In genomic region chr1:235511470-235512240, GRCh38 we compare ENCODE assay signal across 13 cellular contexts. TPM values are rescaled to one million over a fixed set of nuclear protein-coding genes. Genes with fewer than 3 reads are reported as not detected.
A peak's percentile ranks its signal among the peaks of the same experiment; 100 is the strongest.
DNase-seq lines count a peak whose midpoint lies in the region; ATAC-seq, FAIRE-seq and TF ChIP-seq lines count a peak whose summit lies in the region.
"Had no signal": no experiment of that assay in that cellular context is flagged by ENCODE, and none has a peak within 500 bp of the region (broad histone marks: within the 10 kb centered on the region; RNA-seq: fewer than 3 reads in every experiment).

No MANE protein-coding gene starts in this region.

- no peak overlapping the region for H3K4me3 Mint-ChIP-seq in stimulated activated naive CD8-positive, alpha-beta T cell treated with anti-CD3 and anti-CD28 coated beads, Interleukin-15, amount 100 ng/mL, for 72 hours
- H3K4me3 Mint-ChIP-seq: activated CD4-positive, alpha-beta memory T cell treated with anti-CD3 and anti-CD28 coated beads, Interleukin-2, amount 10 ng/mL, durations not matched to agents 7 days and 5 days; activated naive CD8-positive, alpha-beta T cell; natural killer cell had no signal

- H3K9me3 ChIP-seq in Panc1 (ENCODE audit: control insufficient read depth, insufficient read depth, low read depth, low read length) (no peaks in the 10 kb centered on the region), kidney (ENCODE audit: control insufficient read depth in 1 of 2, low read length in 2 of 2) (no peaks in the 10 kb centered on the region)

- no peak overlapping the region for H3K27ac ChIP-seq in Panc1 (ENCODE audit: low read length)
- H3K27ac ChIP-seq in kidney (ENCODE audit: low read depth in 2 of 2, low read length in 2 of 2) = no peak overlapping the region

- CTCF ChIA-PET in Panc1 (lab: Charles Lee) = no interaction called here

- intact Hi-C loops in Panc1 (cut with micrococcal nuclease; ENCODE audit: unreplicated experiment) (loop anchor here (5.0 kb wide), 2 partner anchors 91 to 461 kb away; no protein-coding TSS in a partner anchor), kidney (cut with DNase I) (no loop called here)

- H3K4me1 ChIP-seq in Panc1 (ENCODE audit: control insufficient read depth, insufficient read depth, low read length) = no peaks in the 10 kb centered on the region
- H3K4me1 ChIP-seq in kidney (ENCODE audit: control insufficient read depth in 1 of 2, insufficient read depth in 1 of 2, low read depth in 1 of 2, low read length in 2 of 2) = no peaks in the 10 kb centered on the region

- peak; percentile 30 for ATAC-seq in stimulated activated naive CD8-positive, alpha-beta T cell treated with anti-CD3 and anti-CD28 coated beads, Interleukin-15, Interleukin-2, amounts not matched to agents 100 U/mL and 50 U/mL, for 24 hours
- ATAC-seq in stimulated activated naive CD8-positive, alpha-beta T cell treated with anti-CD3 and anti-CD28 coated beads, Interleukin-15, amount 100 ng/mL, for 72 hours = no peak
- ATAC-seq in Panc1 = peak; percentile 92
- ATAC-seq: natural killer cell had no signal

- POLR2A ChIA-PET in Panc1 (lab: Charles Lee) = no interaction called here

- peaks cover 9% of the 10 kb centered on the region for H3K27me3 Mint-ChIP-seq in stimulated activated naive CD8-positive, alpha-beta T cell treated with anti-CD3 and anti-CD28 coated beads, Interleukin-15, amount 100 ng/mL, for 72 hours

- BruUV-seq in Panc1 (replicated peaks; lab: Mats Ljungman, UMichigan) = no TSS peak

- DNase-seq in stimulated activated naive CD8-positive, alpha-beta T cell treated with anti-CD3 and anti-CD28 coated beads, Interleukin-15, Interleukin-2, amounts not matched to agents 100 U/mL and 50 U/mL, for 24 hours = no peak
- DNase-seq in stimulated activated naive CD8-positive, alpha-beta T cell treated with anti-CD3 and anti-CD28 coated beads, Interleukin-15, amount 100 ng/mL, for 72 hours = no peak
- DNase-seq in Panc1 (ENCODE audit: low read depth, low spot score) = no peak
- peak; percentile 13 for DNase-seq in dermis blood vessel endothelial cell
- no peak for DNase-seq in epidermal melanocyte (ENCODE audit: insufficient read length, low spot score)
- no peak for DNase-seq in SHP77 (lab: John Stamatoyannopoulos, UW)
- DNase-seq in kidney = no peak
- no peak for DNase-seq in NCI-H1417 (lab: John Stamatoyannopoulos, UW)
- DNase-seq: activated CD4-positive, alpha-beta memory T cell treated with anti-CD3 and anti-CD28 coated beads, Interleukin-2, amount 10 ng/mL, durations not matched to agents 7 days and 5 days; natural killer cell; NCI-H2171 treated with DMSO at 0.1 percent for 48 hours had no signal

- TF ChIP-seq CTCF in Panc1 (IDR thresholded peaks at IDR 0.05) = peak; percentile 68
- TF ChIP-seq CTCF in kidney (IDR thresholded peaks at IDR 0.05; ENCODE audit: borderline replicate concordance, extremely low read depth, insufficient read depth) = no peak

- no peak for FAIRE-seq in kidney (lab: Jason Lieb, UNC)
- FAIRE-seq: endothelial cell of umbilical vein had no signal

- H3K4me3 ChIP-seq in Panc1 (ENCODE audit: low read depth in 2 of 2, low read length in 2 of 2) = no peak overlapping the region
- H3K4me3 ChIP-seq in kidney (ENCODE audit: low read length in 2 of 2) = no peak overlapping the region

- H3K36me3 ChIP-seq in Panc1 (ENCODE audit: control insufficient read depth, insufficient read depth, low read length) (no peaks in the 10 kb centered on the region), kidney (ENCODE audit: control insufficient read depth in 1 of 2, insufficient read depth in 2 of 2, low read length in 2 of 2) (no peaks in the 10 kb centered on the region)

- in situ Hi-C loops in Panc1 (cut with HindIII; ENCODE audit: low pct_unique_long_range_greater_than_20kb, low sequenced_read_pairs) = no loop called here

- no peak overlapping the region for H3K9ac ChIP-seq in kidney (ENCODE audit: low read length in 2 of 2)

- peaks cover 9% of the 10 kb centered on the region for H3K4me1 Mint-ChIP-seq in stimulated activated naive CD8-positive, alpha-beta T cell treated with anti-CD3 and anti-CD28 coated beads, Interleukin-15, amount 100 ng/mL, for 72 hours
- H3K4me1 Mint-ChIP-seq: activated CD4-positive, alpha-beta memory T cell treated with anti-CD3 and anti-CD28 coated beads, Interleukin-2, amount 10 ng/mL, durations not matched to agents 7 days and 5 days; natural killer cell had no signal

- H3K9me3 Mint-ChIP-seq in stimulated activated naive CD8-positive, alpha-beta T cell treated with anti-CD3 and anti-CD28 coated beads, Interleukin-15, amount 100 ng/mL, for 72 hours = no peaks in the 10 kb centered on the region
- H3K9me3 Mint-ChIP-seq: activated CD4-positive, alpha-beta memory T cell treated with anti-CD3 and anti-CD28 coated beads, Interleukin-2, amount 10 ng/mL, durations not matched to agents 7 days and 5 days; natural killer cell had no signal

- H3K27ac Mint-ChIP-seq in stimulated activated naive CD8-positive, alpha-beta T cell treated with anti-CD3 and anti-CD28 coated beads, Interleukin-15, amount 100 ng/mL, for 72 hours = no peak overlapping the region
- H3K27ac Mint-ChIP-seq: activated CD4-positive, alpha-beta memory T cell treated with anti-CD3 and anti-CD28 coated beads, Interleukin-2, amount 10 ng/mL, durations not matched to agents 7 days and 5 days; activated naive CD8-positive, alpha-beta T cell; natural killer cell had no signal

- no peaks in the 10 kb centered on the region for H3K27me3 ChIP-seq in Panc1 (ENCODE audit: control insufficient read depth, insufficient read depth, low read length)

RNA-seq across cellular contexts. Expression of gene B3GALNT2, which starts 7.4 kb away (rescaled TPM):
- total RNA-seq in Panc1 (2021; ENCODE audit: unreplicated experiment) (40.7 TPM), dermis blood vessel endothelial cell (53.3 and 57.9 TPM in 2 replicates), kidney (14.4 TPM)
- polyA plus RNA-seq in Panc1 (2012; ENCODE audit: insufficient read length) = 22.5 TPM
- 2.0 TPM for polyA plus RNA-seq in kidney (ENCODE audit: insufficient read depth, low read depth, low replicate concordance)
